ENCODE assay signal across 13 cellular contexts in the genomic region with DNA sequence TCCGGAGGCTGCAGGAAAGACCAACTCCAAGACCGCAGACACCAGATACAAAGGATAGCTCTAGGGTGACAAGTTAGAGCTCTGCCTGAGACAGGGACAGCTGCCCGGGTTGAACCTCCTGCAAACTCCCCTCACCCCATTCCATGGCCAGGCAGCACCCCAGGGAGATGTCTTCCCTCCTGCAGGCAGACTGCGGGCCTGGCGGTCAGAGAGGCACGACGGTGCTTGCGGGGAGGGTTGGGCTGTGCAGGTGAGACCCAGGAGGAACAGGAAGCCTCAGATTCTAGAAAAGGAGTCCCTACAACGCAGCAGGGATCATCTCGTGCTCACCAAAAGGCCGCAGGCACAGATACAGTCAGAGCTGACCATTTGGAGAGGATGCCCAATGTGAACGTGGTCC. TPM values are rescaled to one million over a fixed set of nuclear protein-coding genes. Genes with fewer than 3 reads are reported as not detected.
"Had no signal": no experiment of that assay in that cellular context is flagged by ENCODE, and none has a peak within 500 bp of the region (broad histone marks: within the 10 kb centered on the region; RNA-seq: fewer than 3 reads in every experiment).

No MANE protein-coding gene starts in this region.

- H3K4me1 ChIP-seq: breast epithelium, heart right ventricle, left ventricle myocardium inferior, tibial artery had no signal

- ATAC-seq: heart right ventricle, right cardiac atrium had no signal

- H3K36me3 ChIP-seq: breast epithelium, heart right ventricle, left ventricle myocardium inferior, tibial artery had no signal

- DNase-seq: activated CD4-positive, alpha-beta T cell treated with anti-CD3 and anti-CD28 coated beads for 1 hour; activated CD4-positive, alpha-beta T cell treated with anti-CD3 and anti-CD28 coated beads, Interleukin-2, amount 50 U/mL, for 48 hours; aorta; heart right ventricle; left ventricle myocardium inferior; mesendoderm; right cardiac atrium; small intestine; SW 1271; tibial artery had no signal

- H3K4me3 ChIP-seq: breast epithelium, heart right ventricle, left ventricle myocardium inferior, tibial artery had no signal

- H3K27ac ChIP-seq: breast epithelium, heart right ventricle, left ventricle myocardium inferior, tibial artery had no signal

- H3K27me3 ChIP-seq: breast epithelium, tibial artery had no signal

RNA-seq across cellular contexts. Expression of gene CARD11, which starts 34.6 kb away (rescaled TPM):
- total RNA-seq: fibroblast of lung, myocyte had no signal
